1 cellular context compared by ENCODE assay signal in the genomic region with DNA sequence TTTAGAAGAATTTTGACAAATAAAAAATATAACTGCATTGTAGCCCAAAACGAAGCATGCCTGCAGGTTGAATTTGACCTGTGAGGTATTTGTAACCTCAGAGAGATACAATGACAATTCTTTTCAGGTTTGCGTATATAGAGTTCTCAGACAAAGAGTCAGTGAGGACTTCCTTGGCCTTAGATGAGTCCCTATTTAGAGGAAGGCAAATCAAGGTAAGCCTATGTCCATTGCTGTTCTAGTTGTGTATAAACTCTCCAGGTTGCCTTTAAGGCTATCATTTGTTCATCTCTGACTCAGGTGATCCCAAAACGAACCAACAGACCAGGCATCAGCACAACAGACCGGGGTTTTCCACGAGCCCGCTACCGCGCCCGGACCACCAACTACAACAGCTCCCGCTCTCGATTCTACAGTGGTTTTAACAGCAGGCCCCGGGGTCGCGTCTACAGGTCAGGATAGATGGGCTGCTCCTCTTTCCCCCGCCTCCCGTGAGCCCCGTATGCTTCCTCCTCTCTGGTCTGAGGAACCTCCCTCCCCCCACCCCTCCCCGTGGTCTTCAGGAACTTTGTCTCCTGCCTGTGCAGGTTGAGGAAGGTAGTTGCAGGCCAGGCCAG.
TF ChIP-seq lines count a peak whose summit lies in the region.

No MANE protein-coding gene starts in this region.

TF ChIP-seq in K562, 482 proteins besides CTCF, POLR2A, EP300 and RAD21:
- TF ChIP-seq JUN (IDR thresholded peaks at IDR 0.05; ENCODE audit: borderline replicate concordance, low read depth, low read length) (no peak), JUN (CRISPR knock-in tag; IDR thresholded peaks at IDR 0.05; ENCODE audit: borderline replicate concordance) (no peak), POLR2G (IDR thresholded peaks at IDR 0.05; ENCODE audit: low read depth, low read length) (0 out of 2 replicates have a peak, but pooled peaks have one; percentile 36), RBFOX2 (IDR thresholded peaks at IDR 0.05; ENCODE audit: low read depth, low read length) (peak; percentile 64), STAT5B (CRISPR knock-in tag; IDR thresholded peaks at IDR 0.05) (no peak), HDAC3 (IDR thresholded peaks at IDR 0.05; ENCODE audit: borderline replicate concordance, partially characterized antibody) (no peak), PTRF (tag; IDR thresholded peaks at IDR 0.05) (no peak), POLR3A (IDR thresholded peaks at IDR 0.05; ENCODE audit: borderline replicate concordance, extremely low read depth, insufficient read depth, insufficient read length) (no peak), MEF2D (tag; conservative IDR thresholded peaks at IDR 0.05; ENCODE audit: low read depth) (no peak), ZBTB7A (IDR thresholded peaks at IDR 0.05; ENCODE audit: borderline replicate concordance, control insufficient read depth, low read depth, low read length) (no peak), SNRNP70 (optimal IDR thresholded peaks at IDR 0.05; ENCODE audit: low read depth, low read length) (no peak), NFYB (IDR thresholded peaks at IDR 0.05; ENCODE audit: extremely low read depth, insufficient read length) (no peak), ZNF584 (CRISPR knock-in tag; IDR thresholded peaks at IDR 0.05; ENCODE audit: low read depth) (no peak)
